Comparison of ENCODE assay signal across 31 cellular contexts in genomic region chr21:41148798-41149197, GRCh38.
"Had no signal": no experiment of that assay in that cellular context is flagged by ENCODE, and none has a peak within 500 bp of the region (broad histone marks: within the 10 kb centered on the region; RNA-seq: fewer than 3 reads in every experiment).

No MANE protein-coding gene starts in this region.

- H3K27ac Mint-ChIP-seq: activated CD4-positive, alpha-beta memory T cell treated with anti-CD3 and anti-CD28 coated beads, Interleukin-2, amount 10 ng/mL, durations not matched to agents 7 days and 5 days; activated naive CD4-positive, alpha-beta T cell treated with anti-CD3 and anti-CD28 coated beads, Interleukin-2, amount 50 U/mL, for 24 hours; activated naive CD8-positive, alpha-beta T cell treated with anti-CD3 and anti-CD28 coated beads for 36 hours; activated naive CD8-positive, alpha-beta T cell treated with anti-CD3 and anti-CD28 coated beads, Interleukin-2, amount 50 U/mL, for 24 hours; activated T-cell treated with anti-CD3 and anti-CD28 coated beads, Interleukin-2, amount 50 U/mL, for 24 hours; activated T-cell treated with anti-CD3 and anti-CD28 coated beads, Interleukin-2, amount 50 U/mL, for 72 hours; activated T-helper 17 cell treated with anti-CD3 and anti-CD28 coated beads, Interleukin-2, amount 50 U/mL, for 72 hours; effector memory CD8-positive, alpha-beta T cell; T-helper 17 cell; T-helper 2 cell treated with Interferon-gamma antibody and Interleukin-4, amounts not matched to agents 5 μg/mL and 100 μg/mL, for 36 hours had no signal

- H3K4me1 Mint-ChIP-seq: activated CD4-positive, alpha-beta memory T cell treated with anti-CD3 and anti-CD28 coated beads, Interleukin-2, amount 10 ng/mL, durations not matched to agents 7 days and 5 days; activated CD4-positive, alpha-beta T cell treated with anti-CD3 and anti-CD28 coated beads, Interleukin-2, amount 10 ng/mL, durations not matched to agents 7 days and 5 days; activated naive CD4-positive, alpha-beta T cell treated with anti-CD3 and anti-CD28 coated beads, Interleukin-2, amount 50 U/mL, for 24 hours; activated naive CD8-positive, alpha-beta T cell treated with anti-CD3 and anti-CD28 coated beads for 36 hours; activated naive CD8-positive, alpha-beta T cell treated with anti-CD3 and anti-CD28 coated beads, Interleukin-2, amount 50 U/mL, for 24 hours; activated T-helper 17 cell treated with anti-CD3 and anti-CD28 coated beads, Interleukin-2, amount 50 U/mL, for 72 hours; T-helper 17 cell had no signal

- H3K9me3 Mint-ChIP-seq: activated naive CD4-positive, alpha-beta T cell treated with anti-CD3 and anti-CD28 coated beads, Interleukin-2, amount 50 U/mL, for 24 hours; activated naive CD8-positive, alpha-beta T cell treated with anti-CD3 and anti-CD28 coated beads for 36 hours; activated naive CD8-positive, alpha-beta T cell treated with anti-CD3 and anti-CD28 coated beads, Interleukin-2, amount 50 U/mL, for 24 hours; activated T-cell treated with anti-CD3 and anti-CD28 coated beads, Interleukin-2, amount 50 U/mL, for 24 hours; activated T-cell treated with anti-CD3 and anti-CD28 coated beads, Interleukin-2, amount 50 U/mL, for 72 hours; activated T-helper 17 cell treated with anti-CD3 and anti-CD28 coated beads, Interleukin-2, amount 50 U/mL, for 72 hours; T-helper 2 cell treated with Interferon-gamma antibody and Interleukin-4, amounts not matched to agents 5 μg/mL and 100 μg/mL, for 36 hours had no signal

- H3K4me3 Mint-ChIP-seq: activated CD4-positive, alpha-beta memory T cell treated with anti-CD3 and anti-CD28 coated beads, Interleukin-2, amount 10 ng/mL, durations not matched to agents 7 days and 5 days; activated CD4-positive, alpha-beta T cell treated with anti-CD3 and anti-CD28 coated beads, Interleukin-2, amount 10 ng/mL, durations not matched to agents 7 days and 5 days; activated naive CD4-positive, alpha-beta T cell treated with anti-CD3 and anti-CD28 coated beads, Interleukin-2, amount 50 U/mL, for 24 hours; activated naive CD8-positive, alpha-beta T cell treated with anti-CD3 and anti-CD28 coated beads for 36 hours; activated naive CD8-positive, alpha-beta T cell treated with anti-CD3 and anti-CD28 coated beads, Interleukin-2, amount 50 U/mL, for 24 hours; activated T-cell treated with anti-CD3 and anti-CD28 coated beads, Interleukin-2, amount 50 U/mL, for 24 hours; activated T-cell treated with anti-CD3 and anti-CD28 coated beads, Interleukin-2, amount 50 U/mL, for 72 hours; activated T-helper 17 cell treated with anti-CD3 and anti-CD28 coated beads, Interleukin-2, amount 50 U/mL, for 72 hours; effector memory CD8-positive, alpha-beta T cell; T-helper 17 cell; T-helper 2 cell treated with Interferon-gamma antibody and Interleukin-4, amounts not matched to agents 5 μg/mL and 100 μg/mL, for 36 hours had no signal

- DNase-seq: activated CD4-positive, alpha-beta memory T cell treated with anti-CD3 and anti-CD28 coated beads, Interleukin-2, amount 10 ng/mL, durations not matched to agents 7 days and 5 days; activated CD4-positive, alpha-beta T cell treated with anti-CD3 and anti-CD28 coated beads for 1 hour; activated CD4-positive, alpha-beta T cell treated with anti-CD3 and anti-CD28 coated beads for 4 hours; activated CD4-positive, alpha-beta T cell treated with anti-CD3 and anti-CD28 coated beads, Interleukin-2, amount 10 ng/mL, durations not matched to agents 7 days and 5 days; activated CD4-positive, alpha-beta T cell treated with anti-CD3 and anti-CD28 coated beads, Interleukin-2, amount 50 U/mL, for 4 hours; activated CD8-positive, alpha-beta memory T cell treated with anti-CD3 and anti-CD28 coated beads, Interleukin-2, amount 50 U/mL, for 48 hours; activated effector memory CD4-positive, alpha-beta T cell treated with Interleukin-2 at 50 U/mL for 16 hours; activated gamma-delta T cell treated with Interleukin-2 at 50 U/mL for 16 hours; activated naive CD4-positive, alpha-beta T cell treated with Interleukin-2 at 50 U/mL for 16 hours; activated naive CD8-positive, alpha-beta T cell treated with anti-CD3 and anti-CD28 coated beads for 36 hours; activated naive CD8-positive, alpha-beta T cell treated with anti-CD3 and anti-CD28 coated beads, Interleukin-2, amount 50 U/mL, for 24 hours; activated T-cell treated with anti-CD3 and anti-CD28 coated beads for 4 hours; activated T-cell treated with anti-CD3 and anti-CD28 coated beads, Interleukin-2, amount 50 U/mL, for 24 hours; activated T-cell treated with anti-CD3 and anti-CD28 coated beads, Interleukin-2, amount 50 U/mL, for 72 hours; adrenal gland; amygdala; aorta; body of pancreas; caudate nucleus; cortex of kidney; dermis blood vessel endothelial cell; effector CD4-positive, alpha-beta T cell; effector memory CD8-positive, alpha-beta T cell; foreskin fibroblast; T-helper 1 cell; T-helper 17 cell; T1000 had no signal

- H3K36me3 Mint-ChIP-seq: activated naive CD4-positive, alpha-beta T cell treated with anti-CD3 and anti-CD28 coated beads, Interleukin-2, amount 50 U/mL, for 24 hours; activated naive CD8-positive, alpha-beta T cell treated with anti-CD3 and anti-CD28 coated beads for 36 hours had no signal

- ATAC-seq: activated naive CD8-positive, alpha-beta T cell treated with anti-CD3 and anti-CD28 coated beads, Interleukin-2, amount 50 U/mL, for 24 hours; activated T-cell treated with anti-CD3 and anti-CD28 coated beads, Interleukin-2, amount 50 U/mL, for 72 hours; activated T-helper 17 cell treated with anti-CD3 and anti-CD28 coated beads, Interleukin-2, amount 50 U/mL, for 72 hours; body of pancreas; effector memory CD8-positive, alpha-beta T cell; esophagus mucosa; T-helper 17 cell had no signal
